ENCODE assay signal across 26 cellular contexts in genomic region chr17:12768267-12768666, GRCh38. TPM values are rescaled to one million over a fixed set of nuclear protein-coding genes. Genes with fewer than 3 reads are reported as not detected.
DNase-seq lines count a peak whose midpoint lies in the region; ATAC-seq and TF ChIP-seq lines count a peak whose summit lies in the region.
"Had no signal": no experiment of that assay in that cellular context is flagged by ENCODE, and none has a peak within 500 bp of the region (broad histone marks: within the 10 kb centered on the region; RNA-seq: fewer than 3 reads in every experiment).

No MANE protein-coding gene starts in this region.

- 51 to 79% (median 73%) methylated on average over 4 of the region's 4 CpGs for WGBS in stomach, 5 donors

- H4K20me1 ChIP-seq in OCI-LY3 (ENCODE audit: insufficient read depth, low read length): no peaks in the 10 kb centered on the region; the same call in 1 of the 2 replicates

- H3K36me3 ChIP-seq in OCI-LY3 (replicated peaks; ENCODE audit: low read depth, low read length): peaks cover 30% of the 10 kb centered on the region
- peaks cover 0 to 6% (median 0%) of the 10 kb centered on the region in 4 donors for H3K36me3 ChIP-seq in stomach
- H3K36me3 ChIP-seq: HAP-1 had no signal

- H3K9ac ChIP-seq in OCI-LY3 (ENCODE audit: low read length): no peak overlapping the region

- H3K9me3 ChIP-seq in OCI-LY3 (ENCODE audit: insufficient read depth, low read length) (no peaks in the 10 kb centered on the region), stomach (no peaks in the 10 kb centered on the region)
- H3K9me3 ChIP-seq: HAP-1 had no signal

- no peak for TF ChIP-seq POLR2A in stomach (IDR thresholded peaks at IDR 0.05)

- H3K27ac ChIP-seq in OCI-LY3 (ENCODE audit: low read length): peak overlapping the region; percentile 26; the same call in 1 of the 2 replicates
- H3K27ac ChIP-seq in stomach: no peak overlapping the region
- H3K27ac ChIP-seq: 22Rv1, C4-2B had no signal

- no peak overlapping the region for H2AFZ ChIP-seq in OCI-LY3 (ENCODE audit: low read depth, low read length)

- DNase-seq in NCI-H2171 treated with DMSO at 0.1 percent for 48 hours (lab: John Stamatoyannopoulos, UW) (peak; percentile 54), NCI-H2171 (lab: John Stamatoyannopoulos, UW) (no peak), DMS 273 (lab: John Stamatoyannopoulos, UW; ENCODE audit: unreplicated experiment) (peak; percentile 81), left ventricle myocardium superior (no peak), Kasumi-1 (lab: John Stamatoyannopoulos, UW) (no peak), stomach (no peak)
- DNase-seq: Calu3; CD8-positive, alpha-beta memory T cell; GOT3; HFFc6; IMR-90; KG1; NCI-H1048; NCI-H1417; NCI-H1694; NCI-H2029 treated with DMSO at 0.1 percent for 48 hours; NCI-H226; NCI-H510A; NCI-H774; RPMI8226; SHP77 treated with DMSO at 0.1 percent for 48 hours had no signal

- ATAC-seq in left ventricle myocardium superior (peak; percentile 38), SK-N-SH treated with all-trans-retinoic acid at 6 μM for 48 hours (no peak)

- peaks cover 39% of the 10 kb centered on the region for H3K4me1 ChIP-seq in OCI-LY3 (ENCODE audit: low read length)
- H3K4me1 ChIP-seq in stomach: no peaks in the 10 kb centered on the region
- H3K4me1 ChIP-seq: HAP-1 had no signal

- H3K27me3 ChIP-seq in OCI-LY3 (ENCODE audit: low read depth, low read length) (no peaks in the 10 kb centered on the region), stomach (no peaks in the 10 kb centered on the region)

- TF ChIP-seq CTCF in OCI-LY3 (IDR thresholded peaks at IDR 0.05; ENCODE audit: low read depth, low read length) (no peak), stomach (IDR thresholded peaks at IDR 0.05) (no peak)

- intact Hi-C loops in left ventricle myocardium superior (cut with micrococcal nuclease): no loop called here
- intact Hi-C loops in stomach (cut with DNase I; ENCODE audit: low total_unique reads): no loop called here

- H3K79me2 ChIP-seq in OCI-LY3 (ENCODE audit: low read length): no peaks in the 10 kb centered on the region

- TF ChIP-seq EP300 in stomach (IDR thresholded peaks at IDR 0.05): no peak

- no peak overlapping the region for H3K4me2 ChIP-seq in OCI-LY3 (ENCODE audit: low read length)

- H3K4me3 ChIP-seq in OCI-LY3 (ENCODE audit: low read length) (no peak overlapping the region), stomach (no peak overlapping the region)
- H3K4me3 ChIP-seq: HAP-1 had no signal

TF ChIP-seq in SK-N-SH treated with all-trans-retinoic acid at 6 μM for 48 hours, 23 proteins besides CTCF, POLR2A, EP300 and RAD21:
- TF ChIP-seq ZFP3 (CRISPR knock-in tag; IDR thresholded peaks at IDR 0.05) (no peak), CSRNP3 (CRISPR knock-in tag; IDR thresholded peaks at IDR 0.05) (no peak), ESRRG (CRISPR knock-in tag; IDR thresholded peaks at IDR 0.05) (no peak), ISL1 (CRISPR knock-in tag; IDR thresholded peaks at IDR 0.05) (no peak), CSDC2 (CRISPR knock-in tag; IDR thresholded peaks at IDR 0.05) (no peak), ZFP30 (CRISPR knock-in tag; IDR thresholded peaks at IDR 0.05) (no peak), OSR1 (CRISPR knock-in tag; IDR thresholded peaks at IDR 0.05) (no peak), ZNF565 (CRISPR knock-in tag; conservative IDR thresholded peaks at IDR 0.05; ENCODE audit: low read depth) (no peak), ZNF70 (CRISPR knock-in tag; IDR thresholded peaks at IDR 0.05) (no peak), PPARA (CRISPR knock-in tag; IDR thresholded peaks at IDR 0.05; ENCODE audit: borderline replicate concordance) (no peak), GLIS3 (CRISPR knock-in tag; IDR thresholded peaks at IDR 0.05) (no peak), ARNTL (CRISPR knock-in tag; IDR thresholded peaks at IDR 0.05; ENCODE audit: borderline replicate concordance, low read depth) (no peak), POU6F1 (CRISPR knock-in tag; IDR thresholded peaks at IDR 0.05; ENCODE audit: borderline replicate concordance, low read depth) (no peak), PATZ1 (CRISPR knock-in tag; IDR thresholded peaks at IDR 0.05; ENCODE audit: borderline replicate concordance) (no peak)

RNA-seq across cellular contexts. Expression of gene ARHGAP44, which starts 21.0 kb away (rescaled TPM):
- 9.9 TPM for total RNA-seq in left ventricle myocardium superior
- total RNA-seq in stomach: 100 to 1,000 TPM in 1 of 5 donors, 10 to 100 TPM in 1, 1 to 10 TPM in 3; 4.7 to 239 (median 9.5) TPM
- polyA plus RNA-seq in stomach: 1 to 10 TPM; 2.8 to 6.0 (median 4.9) TPM
- total RNA-seq: CD8-positive, alpha-beta memory T cell had no signal
- polyA plus RNA-seq: CD8-positive, alpha-beta memory T cell had no signal

Comparison
In these comparisons a context has a peak if more than half of its experiments do, and no peak if none do; other contexts are left out.
1. DNase-seq: peak in NCI-H2171 treated with DMSO at 0.1 percent for 48 hours (single experiment) and DMS 273 (single experiment); none in NCI-H2171 (single experiment), left ventricle myocardium superior (single experiment), Kasumi-1 (0 of 2) and stomach (single experiment).